18 cellular contexts compared by ENCODE assay signal in genomic region chr22:30159082-30159481, GRCh38.
DNase-seq lines count a peak whose midpoint lies in the region; ATAC-seq, FAIRE-seq and TF ChIP-seq lines count a peak whose summit lies in the region.
"Had no signal": no experiment of that assay in that cellular context is flagged by ENCODE, and none has a peak within 500 bp of the region (broad histone marks: within the 10 kb centered on the region; RNA-seq: fewer than 3 reads in every experiment).

No MANE protein-coding gene starts in this region.

- DNase-seq in activated CD4-positive, alpha-beta T cell treated with anti-CD3 and anti-CD28 coated beads, Interleukin-2, amount 10 ng/mL, durations not matched to agents 7 days and 5 days: no peak
- DNase-seq in activated CD4-positive, alpha-beta T cell treated with anti-CD3 and anti-CD28 coated beads for 48 hours: no peak
- DNase-seq in PC-9 (no peak), astrocyte (ENCODE audit: low read depth) (no peak), right cardiac atrium (no peak), LoVo (ENCODE audit: low spot score) (no peak), PC-3 (no peak)
- no peak for DNase-seq in stimulated activated effector memory CD8-positive, alpha-beta T cell treated with anti-CD3 and anti-CD28 coated beads, Interleukin-12 subunit alpha, Interleukin-12 subunit beta, amount 100 ng/mL, for 72 hours (ENCODE audit: low spot score in 2 of 2)
- DNase-seq: activated B cell treated with CpG ODN at 0.5 μM for 24 hours, cerebellar nuclear complex, endodermal cell, NCI-H1092 treated with DMSO at 0.1 percent for 48 hours, NCI-H510A treated with DMSO at 0.1 percent for 48 hours, T-cell, transverse colon had no signal

- no peaks in the 10 kb centered on the region for H3K36me3 ChIP-seq in PC-9 (ENCODE audit: low read depth)
- H3K36me3 ChIP-seq in astrocyte (ENCODE audit: insufficient read depth, low read length): no peaks in the 10 kb centered on the region
- no peaks in the 10 kb centered on the region for H3K36me3 ChIP-seq in PC-3 (ENCODE audit: low read depth, low read length)
- H3K36me3 ChIP-seq: prostate gland, transverse colon had no signal

- peak overlapping the region; percentile 64 for H3K27ac Mint-ChIP-seq in activated CD4-positive, alpha-beta T cell treated with anti-CD3 and anti-CD28 coated beads, Interleukin-2, amount 10 ng/mL, durations not matched to agents 7 days and 5 days
- peak overlapping the region; percentile 93 for H3K27ac Mint-ChIP-seq in astrocyte (ENCODE audit: unreplicated experiment)
- H3K27ac Mint-ChIP-seq in stimulated activated effector memory CD8-positive, alpha-beta T cell treated with anti-CD3 and anti-CD28 coated beads, Interleukin-12 subunit alpha, Interleukin-12 subunit beta, amount 100 ng/mL, for 72 hours: peak overlapping the region; percentile 90
- H3K27ac Mint-ChIP-seq: activated B cell treated with CpG ODN at 0.5 μM for 24 hours, endodermal cell, memory B cell had no signal

- H3K4me1 ChIP-seq in PC-9 (replicated peaks; ENCODE audit: insufficient read depth): peaks cover 16% of the 10 kb centered on the region
- H3K4me1 ChIP-seq in astrocyte (ENCODE audit: insufficient read depth, low read length): no peaks in the 10 kb centered on the region
- H3K4me1 ChIP-seq in right cardiac atrium (ENCODE audit: control insufficient read depth, insufficient read depth, low read length): no peaks in the 10 kb centered on the region
- peaks cover 11% of the 10 kb centered on the region; the same call in 1 of the 2 replicates for H3K4me1 ChIP-seq in PC-3 (ENCODE audit: insufficient read depth, low read length)
- H3K4me1 ChIP-seq: prostate gland, transverse colon had no signal

- ATAC-seq in stimulated activated effector memory CD8-positive, alpha-beta T cell treated with anti-CD3 and anti-CD28 coated beads, Interleukin-12 subunit alpha, Interleukin-12 subunit beta, amount 100 ng/mL, for 72 hours: peak; percentile 70
- no peak for ATAC-seq in right cardiac atrium
- ATAC-seq in PC-3: no peak
- ATAC-seq: natural killer cell treated with Interleukin-12 subunit alpha and Interleukin-12 subunit beta and Interleukin-15 and Interleukin-18, amount 100 ng/mL, for 72 hours; T-cell had no signal

- H3K27me3 ChIP-seq in PC-9 (ENCODE audit: insufficient read depth, low read depth) (no peaks in the 10 kb centered on the region), astrocyte (ENCODE audit: insufficient read depth, low read length) (no peaks in the 10 kb centered on the region), right cardiac atrium (ENCODE audit: control insufficient read depth, insufficient read depth) (no peaks in the 10 kb centered on the region), PC-3 (ENCODE audit: low read length) (no peaks in the 10 kb centered on the region)
- H3K27me3 ChIP-seq: transverse colon had no signal

- H3K27me3 Mint-ChIP-seq in activated CD4-positive, alpha-beta T cell treated with anti-CD3 and anti-CD28 coated beads, Interleukin-2, amount 10 ng/mL, durations not matched to agents 7 days and 5 days: no peaks in the 10 kb centered on the region
- H3K27me3 Mint-ChIP-seq in astrocyte (ENCODE audit: low read depth, unreplicated experiment): no peaks in the 10 kb centered on the region

- POLR2A ChIA-PET in activated CD4-positive, alpha-beta T cell treated with anti-CD3 and anti-CD28 coated beads, Interleukin-2, amount 10 ng/mL, durations not matched to agents 7 days and 5 days (lab: Charles Lee): no interaction called here
- POLR2A ChIA-PET in PC-9 (lab: Charles Lee; ENCODE audit: unreplicated experiment) (interaction anchor here (0.6 kb wide), 1 partner anchor 36 kb away, joined by 3 read pairs; no protein-coding TSS in a partner anchor), PC-3 (lab: Charles Lee; ENCODE audit: unreplicated experiment) (interaction anchor here (0.5 kb wide), 1 partner anchor 48 kb away, joined by 9 read pairs; no protein-coding TSS in a partner anchor)

- H3K36me3 Mint-ChIP-seq in activated CD4-positive, alpha-beta T cell treated with anti-CD3 and anti-CD28 coated beads, Interleukin-2, amount 10 ng/mL, durations not matched to agents 7 days and 5 days (ENCODE audit: low read depth): peaks cover 6% of the 10 kb centered on the region
- H3K36me3 Mint-ChIP-seq in astrocyte (ENCODE audit: low read depth, unreplicated experiment): no peaks in the 10 kb centered on the region
- peaks cover 5% of the 10 kb centered on the region for H3K36me3 Mint-ChIP-seq in stimulated activated effector memory CD8-positive, alpha-beta T cell treated with anti-CD3 and anti-CD28 coated beads, Interleukin-12 subunit alpha, Interleukin-12 subunit beta, amount 100 ng/mL, for 72 hours
- H3K36me3 Mint-ChIP-seq: memory B cell; natural killer cell treated with Interleukin-12 subunit alpha and Interleukin-12 subunit beta and Interleukin-15 and Interleukin-18, amount 100 ng/mL, for 72 hours; T-cell had no signal

- H3K4me2 ChIP-seq in PC-9 (peak overlapping the region; percentile 24), astrocyte (ENCODE audit: low read length) (no peak overlapping the region), PC-3 (ENCODE audit: low read length) (no peak overlapping the region)

- H3K9me3 Mint-ChIP-seq in activated CD4-positive, alpha-beta T cell treated with anti-CD3 and anti-CD28 coated beads, Interleukin-2, amount 10 ng/mL, durations not matched to agents 7 days and 5 days: peaks cover 9% of the 10 kb centered on the region
- no peaks in the 10 kb centered on the region for H3K9me3 Mint-ChIP-seq in astrocyte (ENCODE audit: unreplicated experiment)
- H3K9me3 Mint-ChIP-seq in stimulated activated effector memory CD8-positive, alpha-beta T cell treated with anti-CD3 and anti-CD28 coated beads, Interleukin-12 subunit alpha, Interleukin-12 subunit beta, amount 100 ng/mL, for 72 hours: no peaks in the 10 kb centered on the region
- H3K9me3 Mint-ChIP-seq: activated B cell treated with CpG ODN at 0.5 μM for 24 hours; endodermal cell; memory B cell; natural killer cell treated with Interleukin-12 subunit alpha and Interleukin-12 subunit beta and Interleukin-15 and Interleukin-18, amount 100 ng/mL, for 72 hours; T-cell had no signal

- no peak overlapping the region for H3K4me3 Mint-ChIP-seq in activated CD4-positive, alpha-beta T cell treated with anti-CD3 and anti-CD28 coated beads, Interleukin-2, amount 10 ng/mL, durations not matched to agents 7 days and 5 days
- peak overlapping the region; percentile 62 for H3K4me3 Mint-ChIP-seq in astrocyte (ENCODE audit: unreplicated experiment)
- peak overlapping the region; percentile 29 for H3K4me3 Mint-ChIP-seq in stimulated activated effector memory CD8-positive, alpha-beta T cell treated with anti-CD3 and anti-CD28 coated beads, Interleukin-12 subunit alpha, Interleukin-12 subunit beta, amount 100 ng/mL, for 72 hours
- H3K4me3 Mint-ChIP-seq: activated B cell treated with CpG ODN at 0.5 μM for 24 hours; endodermal cell; memory B cell; natural killer cell treated with Interleukin-12 subunit alpha and Interleukin-12 subunit beta and Interleukin-15 and Interleukin-18, amount 100 ng/mL, for 72 hours; T-cell had no signal

- TF ChIP-seq CTCF in PC-9 (conservative IDR thresholded peaks at IDR 0.05): no peak
- no peak for TF ChIP-seq CTCF in astrocyte (IDR thresholded peaks at IDR 0.05; ENCODE audit: insufficient read depth, low read depth, low read length)
- TF ChIP-seq CTCF in PC-3 (conservative IDR thresholded peaks at IDR 0.05; ENCODE audit: low read depth, low read length): no peak

- H3K9me3 ChIP-seq in PC-9 (ENCODE audit: insufficient read depth, low read depth) (no peaks in the 10 kb centered on the region), astrocyte (ENCODE audit: insufficient read depth, low read depth, low read length) (no peaks in the 10 kb centered on the region), right cardiac atrium (ENCODE audit: control insufficient read depth, low read length) (no peaks in the 10 kb centered on the region), PC-3 (ENCODE audit: low read length) (no peaks in the 10 kb centered on the region)
- H3K9me3 ChIP-seq: prostate gland, transverse colon had no signal

- no peak for FAIRE-seq in astrocyte (lab: Jason Lieb, UNC)

- CTCF ChIA-PET in activated CD4-positive, alpha-beta T cell treated with anti-CD3 and anti-CD28 coated beads, Interleukin-2, amount 10 ng/mL, durations not matched to agents 7 days and 5 days (lab: Charles Lee): interaction anchor here (1.0 to 2.0 kb wide), 6 partner anchors 13 to 62 kb away, joined by 3 to 6 read pairs (median 4); no protein-coding TSS in a partner anchor
- CTCF ChIA-PET in PC-9 (lab: Charles Lee): no interaction called here
- CTCF ChIA-PET in PC-3 (lab: Charles Lee): no interaction called here

- H2AFZ ChIP-seq in PC-9 (no peak overlapping the region), astrocyte (ENCODE audit: low read depth, low read length) (no peak overlapping the region), PC-3 (ENCODE audit: low read length) (no peak overlapping the region)

- intact Hi-C loops in PC-9 (cut with micrococcal nuclease; ENCODE audit: unreplicated experiment) (no loop called here), right cardiac atrium (cut with DNase I) (no loop called here), PC-3 (cut with micrococcal nuclease) (no loop called here)

- BruUV-seq in PC-9 (replicated peaks; lab: Mats Ljungman, UMichigan) (no TSS peak), PC-3 (replicated peaks; lab: Mats Ljungman, UMichigan) (no TSS peak)

- WGBS in right cardiac atrium: 84% methylated on average over 4 of the region's 4 CpGs

- H3K9me2 ChIP-seq in PC-9 (ENCODE audit: insufficient read depth) (no peaks in the 10 kb centered on the region), PC-3 (replicated peaks; ENCODE audit: low read length) (no peaks in the 10 kb centered on the region)

- H3K9ac ChIP-seq in astrocyte (ENCODE audit: low read length) (no peak overlapping the region), PC-3 (ENCODE audit: low read length) (no peak overlapping the region)

- H4K20me1 ChIP-seq in PC-9 (ENCODE audit: insufficient read depth) (no peaks in the 10 kb centered on the region), astrocyte (ENCODE audit: insufficient read depth, low read length) (no peaks in the 10 kb centered on the region), PC-3 (ENCODE audit: low read length) (no peaks in the 10 kb centered on the region)

- peaks cover 35% of the 10 kb centered on the region for H3K4me1 Mint-ChIP-seq in activated CD4-positive, alpha-beta T cell treated with anti-CD3 and anti-CD28 coated beads, Interleukin-2, amount 10 ng/mL, durations not matched to agents 7 days and 5 days
- H3K4me1 Mint-ChIP-seq in astrocyte (ENCODE audit: low read depth, unreplicated experiment): peaks cover 26% of the 10 kb centered on the region
- peaks cover 34% of the 10 kb centered on the region for H3K4me1 Mint-ChIP-seq in stimulated activated effector memory CD8-positive, alpha-beta T cell treated with anti-CD3 and anti-CD28 coated beads, Interleukin-12 subunit alpha, Interleukin-12 subunit beta, amount 100 ng/mL, for 72 hours
- H3K4me1 Mint-ChIP-seq: activated B cell treated with CpG ODN at 0.5 μM for 24 hours, endodermal cell, memory B cell had no signal

- H3K79me2 ChIP-seq in PC-9 (ENCODE audit: low read depth): no peaks in the 10 kb centered on the region
- H3K79me2 ChIP-seq in astrocyte (ENCODE audit: insufficient read depth, low read length): no peaks in the 10 kb centered on the region
- H3K79me2 ChIP-seq in PC-3 (ENCODE audit: low read length): no peaks in the 10 kb centered on the region

- H3F3A ChIP-seq in PC-9 (ENCODE audit: insufficient read depth, low read depth): peaks cover 11% of the 10 kb centered on the region; the same call in 1 of the 2 replicates
- no peaks in the 10 kb centered on the region for H3F3A ChIP-seq in PC-3 (ENCODE audit: low read length, unreplicated experiment)

- no peak overlapping the region for H3K4me3 ChIP-seq in PC-9
- no peak overlapping the region for H3K4me3 ChIP-seq in astrocyte (ENCODE audit: insufficient read depth, low read depth, low read length)
- no peak overlapping the region for H3K4me3 ChIP-seq in right cardiac atrium (ENCODE audit: low read length)
- no peak overlapping the region for H3K4me3 ChIP-seq in PC-3 (ENCODE audit: low read length)
- H3K4me3 ChIP-seq: prostate gland, transverse colon had no signal

- H3K27ac ChIP-seq in PC-9 (peak overlapping the region; percentile 28; the same call in 1 of the 2 replicates), astrocyte (ENCODE audit: low read depth, low read length) (peak overlapping the region; percentile 6), right cardiac atrium (ENCODE audit: low read length) (no peak overlapping the region), PC-3 (ENCODE audit: low read length) (no peak overlapping the region)
- H3K27ac ChIP-seq: prostate gland, transverse colon had no signal

Comparison
In these comparisons a context has a peak if more than half of its experiments do, and no peak if none do; other contexts are left out.
1. H3K27ac ChIP-seq: peak in PC-9 (single experiment) and astrocyte (single experiment); none in right cardiac atrium (single experiment) and PC-3 (single experiment).
2. Peak in every context shown above with its lines, with median percentiles within 50 percentile points of each other: H3K27ac Mint-ChIP-seq.